16 cellular contexts compared by ENCODE assay signal in the genomic region with DNA sequence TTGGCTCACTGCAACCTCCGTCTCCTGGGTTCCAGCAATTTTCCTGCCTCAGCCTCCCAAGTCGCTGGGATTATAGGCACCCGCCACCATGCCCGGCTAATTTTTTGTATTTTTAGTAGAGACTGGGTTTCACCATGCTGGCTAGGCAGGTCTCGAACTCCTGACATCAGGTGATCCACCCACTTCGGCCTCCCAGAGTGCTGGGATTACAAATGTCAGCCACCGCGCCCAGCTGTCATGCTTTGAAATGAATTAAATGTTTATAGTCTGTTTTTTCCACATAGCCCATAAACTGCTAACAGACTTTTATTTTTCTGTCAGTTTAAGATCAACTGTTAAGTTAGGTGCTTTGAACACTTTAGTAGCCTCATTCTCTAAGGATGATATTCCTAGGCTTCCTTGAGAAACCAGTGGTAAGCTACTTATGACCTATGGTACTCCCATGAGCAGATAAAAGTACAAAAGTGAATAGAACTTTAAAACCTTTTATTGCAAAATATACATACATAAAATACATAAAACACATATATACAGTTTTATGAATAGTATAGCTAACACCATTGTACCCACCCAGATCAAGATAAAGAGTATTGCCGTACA. TPM values are rescaled to one million over a fixed set of nuclear protein-coding genes. Genes with fewer than 3 reads are reported as not detected.
DNase-seq lines count a peak whose midpoint lies in the region; ATAC-seq and TF ChIP-seq lines count a peak whose summit lies in the region.
"Had no signal": no experiment of that assay in that cellular context is flagged by ENCODE, and none has a peak within 500 bp of the region (broad histone marks: within the 10 kb centered on the region; RNA-seq: fewer than 3 reads in every experiment).

No MANE protein-coding gene starts in this region.

- peaks cover 8% of the 10 kb centered on the region for H3K36me3 ChIP-seq in colonic mucosa

- no peak overlapping the region for H3K4me3 ChIP-seq in colonic mucosa
- H3K4me3 ChIP-seq: GM23248, HAP-1 had no signal

- peaks cover 52% of the 10 kb centered on the region for H3K4me1 Mint-ChIP-seq in stimulated activated naive CD8-positive, alpha-beta T cell treated with anti-CD3 and anti-CD28 coated beads, Interleukin-15, Interleukin-2, amounts not matched to agents 100 ng/mL and 50 ng/mL, for 24 hours (ENCODE audit: low read depth)
- H3K4me1 Mint-ChIP-seq in stimulated activated memory B cell treated with anti-CD40 and anti-IgM and Interleukin-4, amounts not matched to agents 10 μg/mL and 1 μg/mL and 100 μg/mL, for 72 hours: peaks cover 32% of the 10 kb centered on the region

- H3K9me3 Mint-ChIP-seq in stimulated activated naive CD8-positive, alpha-beta T cell treated with anti-CD3 and anti-CD28 coated beads, Interleukin-15, Interleukin-2, amounts not matched to agents 100 ng/mL and 50 ng/mL, for 24 hours: no peaks in the 10 kb centered on the region
- H3K9me3 Mint-ChIP-seq in stimulated activated memory B cell treated with anti-CD40 and anti-IgM and Interleukin-4, amounts not matched to agents 10 μg/mL and 1 μg/mL and 100 μg/mL, for 72 hours: no peaks in the 10 kb centered on the region
- H3K9me3 Mint-ChIP-seq: CD4-positive, alpha-beta T cell had no signal

- H3K4me3 Mint-ChIP-seq in stimulated activated naive CD8-positive, alpha-beta T cell treated with anti-CD3 and anti-CD28 coated beads, Interleukin-15, Interleukin-2, amounts not matched to agents 100 ng/mL and 50 ng/mL, for 24 hours: no peak overlapping the region
- H3K4me3 Mint-ChIP-seq in stimulated activated memory B cell treated with anti-CD40 and anti-IgM and Interleukin-4, amounts not matched to agents 10 μg/mL and 1 μg/mL and 100 μg/mL, for 72 hours: no peak overlapping the region

- H3K36me3 Mint-ChIP-seq in stimulated activated naive CD8-positive, alpha-beta T cell treated with anti-CD3 and anti-CD28 coated beads, Interleukin-15, Interleukin-2, amounts not matched to agents 100 ng/mL and 50 ng/mL, for 24 hours (ENCODE audit: low read depth): peaks cover 72% of the 10 kb centered on the region
- H3K36me3 Mint-ChIP-seq in stimulated activated memory B cell treated with anti-CD40 and anti-IgM and Interleukin-4, amounts not matched to agents 10 μg/mL and 1 μg/mL and 100 μg/mL, for 72 hours: peaks cover 47% of the 10 kb centered on the region

- H3K27ac Mint-ChIP-seq in stimulated activated naive CD8-positive, alpha-beta T cell treated with anti-CD3 and anti-CD28 coated beads, Interleukin-15, Interleukin-2, amounts not matched to agents 100 ng/mL and 50 ng/mL, for 24 hours: peak overlapping the region; percentile 29
- peak overlapping the region; percentile 6 for H3K27ac Mint-ChIP-seq in stimulated activated memory B cell treated with anti-CD40 and anti-IgM and Interleukin-4, amounts not matched to agents 10 μg/mL and 1 μg/mL and 100 μg/mL, for 72 hours

- DNase-seq in stimulated activated naive CD8-positive, alpha-beta T cell treated with anti-CD3 and anti-CD28 coated beads, Interleukin-15, Interleukin-2, amounts not matched to agents 100 U/mL and 50 U/mL, for 24 hours: no peak
- DNase-seq in colonic mucosa (peak; percentile 66), CD1c-positive myeloid dendritic cell (ENCODE audit: extremely low spot score) (no peak), DMS153 (lab: John Stamatoyannopoulos, UW) (no peak)
- DNase-seq: ACHN; BE2C; C1 segment of cervical spinal cord; Caco-2; CD4-positive, alpha-beta T cell; DMS79; GDM1; GM23248 had no signal

- no peak for ATAC-seq in stimulated activated naive CD8-positive, alpha-beta T cell treated with anti-CD3 and anti-CD28 coated beads, Interleukin-15, Interleukin-2, amounts not matched to agents 100 U/mL and 50 U/mL, for 24 hours
- ATAC-seq in stimulated activated memory B cell treated with anti-CD40 and anti-IgM and Interleukin-4, amounts not matched to agents 10 μg/mL and 1 μg/mL and 100 μg/mL, for 72 hours: no peak

- H3K27ac ChIP-seq in colonic mucosa: peak overlapping the region; percentile 33
- H3K27ac ChIP-seq: GM23248, HL-60 had no signal

- H3K9ac ChIP-seq in colonic mucosa (ENCODE audit: low read depth in 2 of 2, low read length in 2 of 2): no peak overlapping the region
- H3K9ac ChIP-seq: GM23248 had no signal

- TF ChIP-seq CTCF in colonic mucosa (IDR thresholded peaks at IDR 0.05): no peak

- no peaks in the 10 kb centered on the region for H3K4me1 ChIP-seq in colonic mucosa
- H3K4me1 ChIP-seq: BE2C, Caco-2, HAP-1 had no signal

- H3K27me3 Mint-ChIP-seq in stimulated activated naive CD8-positive, alpha-beta T cell treated with anti-CD3 and anti-CD28 coated beads, Interleukin-15, Interleukin-2, amounts not matched to agents 100 ng/mL and 50 ng/mL, for 24 hours: no peaks in the 10 kb centered on the region
- no peaks in the 10 kb centered on the region for H3K27me3 Mint-ChIP-seq in stimulated activated memory B cell treated with anti-CD40 and anti-IgM and Interleukin-4, amounts not matched to agents 10 μg/mL and 1 μg/mL and 100 μg/mL, for 72 hours
- H3K27me3 Mint-ChIP-seq: CD4-positive, alpha-beta T cell had no signal

- intact Hi-C loops in colonic mucosa (cut with DNase I): no loop called here

- no peaks in the 10 kb centered on the region for H3K27me3 ChIP-seq in colonic mucosa
- H3K27me3 ChIP-seq: BE2C had no signal

- H3K9me3 ChIP-seq in colonic mucosa: no peaks in the 10 kb centered on the region
- H3K9me3 ChIP-seq: BE2C, Caco-2, HAP-1 had no signal

RNA-seq across cellular contexts. Expression of a gene that starts 13.6 kb away (rescaled TPM):
- 10 to 100 TPM; 41.0 to 42.0 TPM for total RNA-seq in colonic mucosa
